ENCODE assay signal across 17 cellular contexts in the genomic region with DNA sequence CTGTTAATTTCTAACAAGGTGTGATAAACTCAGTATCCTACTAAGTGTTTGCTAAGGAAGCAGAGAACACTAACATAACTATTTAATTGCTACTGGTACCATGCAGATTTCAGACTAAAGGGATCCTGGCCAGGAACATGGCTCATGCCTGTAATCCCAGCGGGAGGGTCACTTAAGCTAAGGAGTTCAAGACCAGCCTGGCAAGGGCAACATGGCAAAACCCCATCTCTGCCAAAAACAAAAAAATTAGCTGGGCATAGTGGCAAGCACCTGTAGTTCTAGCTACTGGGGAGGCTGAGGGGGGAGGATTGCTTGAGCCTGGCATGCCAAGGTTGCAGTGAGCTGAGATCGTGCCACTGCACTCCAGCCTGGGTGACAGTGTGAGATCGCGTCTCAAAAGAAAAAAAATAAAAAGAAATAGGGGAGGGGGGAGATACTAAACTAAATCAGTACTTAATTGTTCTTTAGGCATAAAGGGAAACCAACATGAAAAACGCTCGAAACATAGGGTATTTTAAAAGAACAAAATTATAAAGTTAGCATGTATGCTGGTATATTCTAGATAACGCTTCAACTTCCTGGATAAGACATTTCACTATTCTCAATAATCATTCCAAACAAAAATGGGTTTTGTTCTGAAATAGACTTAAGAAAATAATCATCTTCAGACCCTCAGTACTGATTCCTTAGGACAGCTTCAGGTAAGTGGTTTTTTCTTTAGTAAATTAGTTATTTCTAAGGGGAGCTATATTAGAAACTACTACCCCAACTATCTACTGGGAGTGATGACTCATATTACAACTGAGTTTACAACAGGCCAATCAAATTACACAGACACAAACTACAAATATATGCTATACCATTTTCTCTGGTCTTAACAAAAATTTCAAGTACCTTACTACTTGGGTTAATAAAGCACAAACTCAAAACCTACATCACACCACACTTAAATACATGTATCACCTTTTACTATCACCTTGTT. TPM values are rescaled to one million over a fixed set of nuclear protein-coding genes. Genes with fewer than 3 reads are reported as not detected.
DNase-seq lines count a peak whose midpoint lies in the region; TF ChIP-seq lines count a peak whose summit lies in the region.
"Had no signal": no experiment of that assay in that cellular context is flagged by ENCODE, and none has a peak within 500 bp of the region (broad histone marks: within the 10 kb centered on the region; RNA-seq: fewer than 3 reads in every experiment).

No MANE protein-coding gene starts in this region.

- H3K9me3 Mint-ChIP-seq in activated CD4-positive, alpha-beta T cell treated with anti-CD3 and anti-CD28 coated beads, Interleukin-2, amount 10 ng/mL, durations not matched to agents 24 days and 14 days, result peaks cover 1% of the 10 kb centered on the region
- H3K9me3 Mint-ChIP-seq in activated CD4-positive, alpha-beta T cell treated with anti-CD3 and anti-CD28 coated beads, Interleukin-2, amount 10 ng/mL, durations not matched to agents 7 days and 5 days, result peaks cover 2% of the 10 kb centered on the region
- no peaks in the 10 kb centered on the region for H3K9me3 Mint-ChIP-seq in dendritic cell treated with granulocyte-macrophage colony-stimulating factor and Interleukin-4, amounts not matched to agents 40 ng/mL and 50 ng/mL, for 4 days
- H3K9me3 Mint-ChIP-seq: HFFc6 had no signal

- H2AFZ ChIP-seq in OCI-LY7 (ENCODE audit: low read length) (no peak overlapping the region), smooth muscle cell (ENCODE audit: low read depth) (no peak overlapping the region)

- no peak overlapping the region for H3K27ac ChIP-seq in OCI-LY7 (ENCODE audit: low read depth, low read length, poor library complexity, severe bottlenecking)
- peak overlapping the region; percentile 10 for H3K27ac ChIP-seq in smooth muscle cell (ENCODE audit: low read depth)
- no peak overlapping the region for H3K27ac ChIP-seq in esophagus squamous epithelium
- H3K27ac ChIP-seq: left lung, skin epidermis had no signal

- 92% methylated on average over 7 of the region's 7 CpGs for WGBS in smooth muscle cell (ENCODE audit: low lambda C conversion rate)
- WGBS in esophagus squamous epithelium, 2 donors, result 87 to 88% methylated on average over 7 of the region's 7 CpGs

- H3K9me2 ChIP-seq in OCI-LY7 (ENCODE audit: insufficient read depth, low read length), result no peaks in the 10 kb centered on the region

- peak overlapping the region; percentile 46 for H3K4me2 ChIP-seq in OCI-LY7 (ENCODE audit: low read length)
- H3K4me2 ChIP-seq in smooth muscle cell, result peak overlapping the region; percentile 43

- H3K36me3 Mint-ChIP-seq in activated CD4-positive, alpha-beta T cell treated with anti-CD3 and anti-CD28 coated beads, Interleukin-2, amount 10 ng/mL, durations not matched to agents 24 days and 14 days (ENCODE audit: low read depth), result peaks cover 40% of the 10 kb centered on the region
- peaks cover 24% of the 10 kb centered on the region for H3K36me3 Mint-ChIP-seq in activated CD4-positive, alpha-beta T cell treated with anti-CD3 and anti-CD28 coated beads, Interleukin-2, amount 10 ng/mL, durations not matched to agents 7 days and 5 days (ENCODE audit: low read depth)
- peaks cover 32% of the 10 kb centered on the region for H3K36me3 Mint-ChIP-seq in dendritic cell treated with granulocyte-macrophage colony-stimulating factor and Interleukin-4, amounts not matched to agents 40 ng/mL and 50 ng/mL, for 4 days (ENCODE audit: low read depth)

- H3K27me3 ChIP-seq in smooth muscle cell (ENCODE audit: low read depth) (no peaks in the 10 kb centered on the region), esophagus squamous epithelium (no peaks in the 10 kb centered on the region)
- H3K27me3 ChIP-seq: left lung had no signal

- peaks cover 3% of the 10 kb centered on the region for H3F3A ChIP-seq in smooth muscle cell (ENCODE audit: low read depth)

- CTCF ChIA-PET in activated CD4-positive, alpha-beta T cell treated with anti-CD3 and anti-CD28 coated beads, Interleukin-2, amount 10 ng/mL, durations not matched to agents 7 days and 5 days (lab: Charles Lee), result interaction anchor here (2.1 kb wide), 1 partner anchor 8 kb away, joined by 7 read pairs; no protein-coding TSS in a partner anchor
- CTCF ChIA-PET in OCI-LY7 (lab: Charles Lee; ENCODE audit: unreplicated experiment), result no interaction called here

- peak overlapping the region; percentile 14 for H3K4me3 Mint-ChIP-seq in activated CD4-positive, alpha-beta T cell treated with anti-CD3 and anti-CD28 coated beads, Interleukin-2, amount 10 ng/mL, durations not matched to agents 24 days and 14 days
- H3K4me3 Mint-ChIP-seq in activated CD4-positive, alpha-beta T cell treated with anti-CD3 and anti-CD28 coated beads, Interleukin-2, amount 10 ng/mL, durations not matched to agents 7 days and 5 days, result no peak overlapping the region
- peak overlapping the region; percentile 39 for H3K4me3 Mint-ChIP-seq in dendritic cell treated with granulocyte-macrophage colony-stimulating factor and Interleukin-4, amounts not matched to agents 40 ng/mL and 50 ng/mL, for 4 days
- H3K4me3 Mint-ChIP-seq: HFFc6 had no signal

- H3K9me3 ChIP-seq in OCI-LY7 (ENCODE audit: low read length), result peaks cover 13% of the 10 kb centered on the region; the same call in 1 of the 2 replicates
- H3K9me3 ChIP-seq in smooth muscle cell (replicated peaks; ENCODE audit: low read depth), result no peaks in the 10 kb centered on the region
- no peaks in the 10 kb centered on the region for H3K9me3 ChIP-seq in esophagus squamous epithelium
- H3K9me3 ChIP-seq: left lung had no signal

- H3K9ac ChIP-seq in smooth muscle cell (ENCODE audit: low read depth), result no peak overlapping the region

- peaks cover 28% of the 10 kb centered on the region for H4K20me1 ChIP-seq in OCI-LY7 (ENCODE audit: insufficient read depth, low read length)
- peaks cover 77% of the 10 kb centered on the region for H4K20me1 ChIP-seq in smooth muscle cell (ENCODE audit: low read depth)

- H3K4me1 ChIP-seq in OCI-LY7 (ENCODE audit: insufficient read depth, low read length, poor library complexity, severe bottlenecking) (peaks cover 26% of the 10 kb centered on the region), smooth muscle cell (ENCODE audit: low read depth) (peaks cover 27% of the 10 kb centered on the region), esophagus squamous epithelium (peaks cover 6 to 41% (median 14%) of the 10 kb centered on the region in 3 donors)

- H3K79me2 ChIP-seq in OCI-LY7 (ENCODE audit: insufficient read depth, low read depth, low read length) (peaks cover 79% of the 10 kb centered on the region), smooth muscle cell (ENCODE audit: low read depth) (peaks cover 78% of the 10 kb centered on the region)

- no peak overlapping the region for H3K27ac Mint-ChIP-seq in activated CD4-positive, alpha-beta T cell treated with anti-CD3 and anti-CD28 coated beads, Interleukin-2, amount 10 ng/mL, durations not matched to agents 24 days and 14 days
- no peak overlapping the region for H3K27ac Mint-ChIP-seq in activated CD4-positive, alpha-beta T cell treated with anti-CD3 and anti-CD28 coated beads, Interleukin-2, amount 10 ng/mL, durations not matched to agents 7 days and 5 days
- peak overlapping the region; percentile 16 for H3K27ac Mint-ChIP-seq in dendritic cell treated with granulocyte-macrophage colony-stimulating factor and Interleukin-4, amounts not matched to agents 40 ng/mL and 50 ng/mL, for 4 days
- H3K27ac Mint-ChIP-seq: HFFc6 had no signal

- no peak for DNase-seq in activated CD4-positive, alpha-beta T cell treated with anti-CD3 and anti-CD28 coated beads, Interleukin-2, amount 10 ng/mL, durations not matched to agents 24 days and 14 days
- DNase-seq in activated CD4-positive, alpha-beta T cell treated with anti-CD3 and anti-CD28 coated beads, Interleukin-2, amount 10 ng/mL, durations not matched to agents 7 days and 5 days, result no peak
- no peak for DNase-seq in OCI-LY7 (ENCODE audit: low spot score)
- DNase-seq in smooth muscle cell (lab: John Stamatoyannopoulos, UW; ENCODE audit: unreplicated experiment), result no peak
- no peak for DNase-seq in hippocampal formation (lab: John Stamatoyannopoulos, UW)
- no peak for DNase-seq in esophagus squamous epithelium (lab: John Stamatoyannopoulos, UW)
- DNase-seq in NCI-H1105 (lab: John Stamatoyannopoulos, UW), result no peak
- DNase-seq: activated CD4-positive, alpha-beta T cell treated with anti-CD3 and anti-CD28 coated beads, Interleukin-2, amount 50 U/mL, for 48 hours; activated naive CD4-positive, alpha-beta T cell; central memory CD4-positive, alpha-beta T cell; COR-L47; HFFc6; left lung; MM.1S had no signal

- TF ChIP-seq POLR2A in esophagus squamous epithelium (IDR thresholded peaks at IDR 0.05), result no peak

- H3K36me3 ChIP-seq in OCI-LY7 (ENCODE audit: insufficient read depth, low read length) (peaks cover 52% of the 10 kb centered on the region), smooth muscle cell (ENCODE audit: low read depth) (no peaks in the 10 kb centered on the region), esophagus squamous epithelium (no peaks in the 10 kb centered on the region)
- H3K36me3 ChIP-seq: left lung had no signal

- H3K4me1 Mint-ChIP-seq in activated CD4-positive, alpha-beta T cell treated with anti-CD3 and anti-CD28 coated beads, Interleukin-2, amount 10 ng/mL, durations not matched to agents 24 days and 14 days, result peaks cover 35% of the 10 kb centered on the region
- peaks cover 41% of the 10 kb centered on the region for H3K4me1 Mint-ChIP-seq in activated CD4-positive, alpha-beta T cell treated with anti-CD3 and anti-CD28 coated beads, Interleukin-2, amount 10 ng/mL, durations not matched to agents 7 days and 5 days
- peaks cover 50% of the 10 kb centered on the region for H3K4me1 Mint-ChIP-seq in dendritic cell treated with granulocyte-macrophage colony-stimulating factor and Interleukin-4, amounts not matched to agents 40 ng/mL and 50 ng/mL, for 4 days (ENCODE audit: low read depth)

- no TSS peak for BruUV-seq in OCI-LY7 (replicated peaks; lab: Mats Ljungman, UMichigan)

- POLR2A ChIA-PET in activated CD4-positive, alpha-beta T cell treated with anti-CD3 and anti-CD28 coated beads, Interleukin-2, amount 10 ng/mL, durations not matched to agents 7 days and 5 days (lab: Charles Lee), result interaction anchor here (0.6 kb wide), 1 partner anchor 219 kb away, joined by 4 read pairs; no protein-coding TSS in a partner anchor
- POLR2A ChIA-PET in OCI-LY7 (lab: Charles Lee), result interaction anchor here (0.6 to 0.9 kb wide), 4 partner anchors 21 to 81 kb away, joined by 3 to 5 read pairs (median 3); no protein-coding TSS in a partner anchor

- H3K4me3 ChIP-seq in OCI-LY7 (ENCODE audit: low read depth, low read length, poor library complexity, severe bottlenecking) (peak overlapping the region; percentile 13), smooth muscle cell (no peak overlapping the region), esophagus squamous epithelium (no peak overlapping the region)
- H3K4me3 ChIP-seq: left lung, skin epidermis had no signal

- no peaks in the 10 kb centered on the region for H3K27me3 Mint-ChIP-seq in activated CD4-positive, alpha-beta T cell treated with anti-CD3 and anti-CD28 coated beads, Interleukin-2, amount 10 ng/mL, durations not matched to agents 24 days and 14 days
- no peaks in the 10 kb centered on the region for H3K27me3 Mint-ChIP-seq in activated CD4-positive, alpha-beta T cell treated with anti-CD3 and anti-CD28 coated beads, Interleukin-2, amount 10 ng/mL, durations not matched to agents 7 days and 5 days
- H3K27me3 Mint-ChIP-seq in dendritic cell treated with granulocyte-macrophage colony-stimulating factor and Interleukin-4, amounts not matched to agents 40 ng/mL and 50 ng/mL, for 4 days, result no peaks in the 10 kb centered on the region

- TF ChIP-seq CTCF in OCI-LY7 (conservative IDR thresholded peaks at IDR 0.05; ENCODE audit: low read length) (no peak), smooth muscle cell (IDR thresholded peaks at IDR 0.05; ENCODE audit: borderline replicate concordance, insufficient read depth, poor library complexity, severe bottlenecking) (no peak), esophagus squamous epithelium (IDR thresholded peaks at IDR 0.05) (no peak)

- intact Hi-C loops in activated CD4-positive, alpha-beta T cell treated with anti-CD3 and anti-CD28 coated beads, Interleukin-2, amount 10 ng/mL, durations not matched to agents 24 days and 14 days (cut with micrococcal nuclease), result loop anchor here (10.0 kb wide), 1 partner anchor 1079 kb away; no protein-coding TSS in a partner anchor
- intact Hi-C loops in OCI-LY7 (cut with micrococcal nuclease; ENCODE audit: unreplicated experiment) (loop anchor here (10.0 kb wide), 1 partner anchor 1009 kb away; the partner anchor contains the start of gene SPDL1), esophagus squamous epithelium (cut with DNase I) (no loop called here)
- intact Hi-C loops in dendritic cell treated with granulocyte-macrophage colony-stimulating factor and Interleukin-4, amounts not matched to agents 40 ng/mL and 50 ng/mL, for 4 days (cut with micrococcal nuclease), result no loop called here

RNA-seq across cellular contexts. Expression of gene PANK3, which starts 3.5 kb away (rescaled TPM):
- 73.1 and 81.2 TPM in 2 replicates for total RNA-seq in activated CD4-positive, alpha-beta T cell treated with anti-CD3 and anti-CD28 coated beads, Interleukin-2, amount 10 ng/mL, durations not matched to agents 24 days and 14 days
- 10 to 100 TPM; 42.4 to 47.3 TPM for total RNA-seq in activated CD4-positive, alpha-beta T cell treated with anti-CD3 and anti-CD28 coated beads, Interleukin-2, amount 10 ng/mL, durations not matched to agents 7 days and 5 days
- total RNA-seq in OCI-LY7 (2014; rRNA removed; shearing (Covaris generic)), result 33.9 and 36.0 TPM in 2 replicates
- 72.3 and 76.6 TPM in 2 replicates for total RNA-seq in OCI-LY7 (2022)
- 52.5 and 70.3 TPM in 2 replicates for total RNA-seq in smooth muscle cell
- 10.7 and 15.8 TPM in 2 replicates for polyA plus RNA-seq in smooth muscle cell
- total RNA-seq in esophagus squamous epithelium, result 10 to 100 TPM; 24.9 to 40.1 (median 35.4) TPM

RNA-seq across cellular contexts. Expression of gene FBLL1, which starts 46.6 kb away (rescaled TPM):
- not detected in 2 replicates for total RNA-seq in activated CD4-positive, alpha-beta T cell treated with anti-CD3 and anti-CD28 coated beads, Interleukin-2, amount 10 ng/mL, durations not matched to agents 24 days and 14 days
- not detected for total RNA-seq in activated CD4-positive, alpha-beta T cell treated with anti-CD3 and anti-CD28 coated beads, Interleukin-2, amount 10 ng/mL, durations not matched to agents 7 days and 5 days
- total RNA-seq in OCI-LY7 (2014; rRNA removed; shearing (Covaris generic)), result not detected in 2 replicates
- total RNA-seq in OCI-LY7 (2022) (not detected in 2 replicates), smooth muscle cell (0.94 and 1.0 TPM in 2 replicates), esophagus squamous epithelium (under 1 TPM in 1 of 4 donors, not detected in 3; 0.18 TPM)
- polyA plus RNA-seq in smooth muscle cell, result 0.30 and 0.65 TPM in 2 replicates
- total RNA-seq: HFFc6; left lung; T-helper 2 cell treated with Interferon-gamma antibody and Interleukin-4, amounts not matched to agents 100 ng/mL and 5 ng/mL, for 36 hours had no signal

Comparison
In these comparisons a context has a peak if more than half of its experiments do, and no peak if none do; other contexts are left out.
1. intact Hi-C loops: an anchor here in activated CD4-positive, alpha-beta T cell treated with anti-CD3 and anti-CD28 coated beads, Interleukin-2, amount 10 ng/mL, durations not matched to agents 24 days and 14 days (10.0 kb wide) and OCI-LY7 (10.0 kb wide); none called in dendritic cell treated with granulocyte-macrophage colony-stimulating factor and Interleukin-4, amounts not matched to agents 40 ng/mL and 50 ng/mL, for 4 days and esophagus squamous epithelium.